16 cellular contexts compared by ENCODE assay signal in genomic region chr2:71715241-71715750, GRCh38.
DNase-seq lines count a peak whose midpoint lies in the region; ATAC-seq and TF ChIP-seq lines count a peak whose summit lies in the region.
"Had no signal": no experiment of that assay in that cellular context is flagged by ENCODE, and none has a peak within 500 bp of the region (broad histone marks: within the 10 kb centered on the region; RNA-seq: fewer than 3 reads in every experiment).

No MANE protein-coding gene starts in this region.

- H3K9me3 ChIP-seq in BLaER1 (no peaks in the 10 kb centered on the region), sigmoid colon (no peaks in the 10 kb centered on the region)
- H3K9me3 ChIP-seq in BLaER1 treated with 17β-estradiol and CSF1 and Interleukin-3, amounts not matched to agents 10 nM and 100 nM (replicated peaks in 1 of 11): no peaks in the 10 kb centered on the region
- H3K9me3 ChIP-seq: BE2C had no signal

- H3K4me1 ChIP-seq in BLaER1 (peaks cover 71% of the 10 kb centered on the region), sigmoid colon (peaks cover 0 to 29% (median 25%) of the 10 kb centered on the region in 4 donors)
- H3K4me1 ChIP-seq in BLaER1 treated with 17β-estradiol and CSF1 and Interleukin-3, amounts not matched to agents 10 nM and 100 nM: peaks cover 8 to 72% (median 60%) of the 10 kb centered on the region in 10 experiments
- H3K4me1 ChIP-seq: BE2C had no signal

- H3K27me3 ChIP-seq in BLaER1: no peaks in the 10 kb centered on the region
- H3K27me3 ChIP-seq in BLaER1 treated with 17β-estradiol and CSF1 and Interleukin-3, amounts not matched to agents 10 nM and 100 nM: no peaks in the 10 kb centered on the region
- no peaks in the 10 kb centered on the region for H3K27me3 ChIP-seq in sigmoid colon
- H3K27me3 ChIP-seq: BE2C had no signal

- TF ChIP-seq POLR2A in sigmoid colon (IDR thresholded peaks at IDR 0.05): no peak

- H3K4me2 ChIP-seq in BLaER1: peak overlapping the region; percentile 94
- H3K4me2 ChIP-seq in BLaER1 treated with 17β-estradiol and CSF1 and Interleukin-3, amounts not matched to agents 10 nM and 100 nM: peak overlapping the region in 8 of 11 experiments; percentile 33 to 91 (median 87); a peak in 16 of 22 replicates
- H3K4me2 ChIP-seq: GM23338 had no signal

- ATAC-seq in GM19455 (IDR thresholded peaks at IDR 0.05; ENCODE audit: unreplicated experiment): no peak
- ATAC-seq: GM23338 had no signal

- TF ChIP-seq CTCF in coronary artery (IDR thresholded peaks at IDR 0.05) (no peak), sigmoid colon (IDR thresholded peaks at IDR 0.05) (no peak)

- 91 to 92% methylated on average over 6 of the region's 6 CpGs for WGBS in sigmoid colon, 2 donors

- intact Hi-C loops in sigmoid colon (cut with DNase I): no loop called here

- DNase-seq in coronary artery (ENCODE audit: low spot score): no peak
- DNase-seq in sigmoid colon: peak; percentile 52
- DNase-seq in activated CD8-positive, alpha-beta memory T cell treated with anti-CD3 and anti-CD28 coated beads, Interleukin-2, amount 50 U/mL, for 48 hours: no peak
- DNase-seq in glomerular visceral epithelial cell (ENCODE audit: extremely low spot score): no peak
- DNase-seq: ACHN; BE2C; CD4-positive, alpha-beta memory T cell; DMS153; DMS79; GDM1; IMR-90 had no signal

- no peaks in the 10 kb centered on the region for H3K36me3 ChIP-seq in BLaER1
- no peaks in the 10 kb centered on the region for H3K36me3 ChIP-seq in BLaER1 treated with 17β-estradiol and CSF1 and Interleukin-3, amounts not matched to agents 10 nM and 100 nM
- no peaks in the 10 kb centered on the region for H3K36me3 ChIP-seq in sigmoid colon
- H3K36me3 ChIP-seq: BE2C had no signal

- H3K4me3 ChIP-seq in BLaER1: no peak overlapping the region
- H3K4me3 ChIP-seq in BLaER1 treated with 17β-estradiol and CSF1 and Interleukin-3, amounts not matched to agents 10 nM and 100 nM: no peak overlapping the region
- no peak overlapping the region for H3K4me3 ChIP-seq in coronary artery
- H3K4me3 ChIP-seq in sigmoid colon: no peak overlapping the region
- H3K4me3 ChIP-seq: GM23338 had no signal

- no peaks in the 10 kb centered on the region for H4K20me1 ChIP-seq in BLaER1
- no peaks in the 10 kb centered on the region for H4K20me1 ChIP-seq in BLaER1 treated with 17β-estradiol and CSF1 and Interleukin-3, amounts not matched to agents 10 nM and 100 nM

- H3K9ac ChIP-seq in BLaER1: no peak overlapping the region; the same call in 1 of the 2 replicates
- H3K9ac ChIP-seq in BLaER1 treated with 17β-estradiol and CSF1 and Interleukin-3, amounts not matched to agents 10 nM and 100 nM: no peak overlapping the region

- TF ChIP-seq EP300 in sigmoid colon (IDR thresholded peaks at IDR 0.05): no peak

- H3K27ac ChIP-seq in BLaER1: peak overlapping the region; percentile 61; the same call in 1 of the 2 replicates
- no peak overlapping the region for H3K27ac ChIP-seq in BLaER1 treated with 17β-estradiol and CSF1 and Interleukin-3, amounts not matched to agents 10 nM and 100 nM
- H3K27ac ChIP-seq in coronary artery: peak overlapping the region; percentile 21 to 81
- no peak overlapping the region for H3K27ac ChIP-seq in sigmoid colon
- H3K27ac ChIP-seq: HL-60 had no signal

Comparison
In these comparisons a context has a peak if more than half of its experiments do, and no peak if none do; other contexts are left out.
1. H3K27ac ChIP-seq: peak in BLaER1 (single experiment) and coronary artery (2 of 2); none in BLaER1 treated with 17β-estradiol and CSF1 and Interleukin-3, amounts not matched to agents 10 nM and 100 nM (0 of 11) and sigmoid colon (0 of 4).